ENCODE assay signal across 8 cellular contexts in the genomic region with DNA sequence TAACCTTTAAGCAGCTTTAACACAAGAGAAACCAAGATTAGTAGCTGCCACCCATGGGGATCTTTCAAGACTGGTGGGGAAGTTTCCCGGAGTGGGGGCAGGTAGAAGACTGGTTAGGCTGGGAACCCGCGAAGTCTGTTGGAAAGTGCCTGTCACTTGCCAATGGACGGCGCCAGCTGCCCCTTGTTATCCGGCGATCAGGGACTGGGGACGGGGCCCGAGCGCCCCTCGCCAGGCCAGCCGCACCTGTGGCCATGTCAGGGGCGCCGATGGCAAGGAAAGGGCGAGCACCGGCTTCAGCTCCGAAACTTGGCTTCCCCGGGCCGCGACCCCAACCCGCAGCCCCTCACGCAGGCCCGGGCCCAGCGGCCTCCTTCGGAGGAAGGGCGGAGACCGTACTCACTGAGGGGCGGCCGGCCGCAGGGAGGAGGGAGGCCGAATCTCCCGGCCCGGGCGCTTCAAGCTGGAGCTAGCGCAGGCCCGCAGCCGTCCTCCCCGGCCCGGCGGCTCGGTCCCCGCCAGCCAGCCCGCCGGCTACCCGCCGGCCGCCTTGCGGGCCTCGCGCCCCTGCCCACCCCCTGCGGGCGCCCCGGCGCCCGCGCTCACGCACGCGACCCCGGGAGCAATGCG. TPM values are rescaled to one million over a fixed set of nuclear protein-coding genes. Genes with fewer than 3 reads are reported as not detected.
A peak's percentile ranks its signal among the peaks of the same experiment; 100 is the strongest.
DNase-seq lines count a peak whose midpoint lies in the region; ATAC-seq, FAIRE-seq and TF ChIP-seq lines count a peak whose summit lies in the region.

No MANE protein-coding gene starts in this region.

- H3K27me3 ChIP-seq in SK-N-SH (ENCODE audit: insufficient read depth) (no peaks in the 10 kb centered on the region), K562 (ENCODE audit: control insufficient read depth in 2 of 2, insufficient read depth in 2 of 2, low read length in 2 of 2) (no peaks in the 10 kb centered on the region), iPS-15b (ENCODE audit: control insufficient read depth, insufficient read depth, low read length) (no peaks in the 10 kb centered on the region), skeletal muscle satellite cell (ENCODE audit: control insufficient read depth, insufficient read depth, low read length) (no peaks in the 10 kb centered on the region)

- H3K9me1 ChIP-seq in K562 (ENCODE audit: control insufficient read depth, insufficient read depth, low read length): no peaks in the 10 kb centered on the region

- CTCF ChIA-PET in SK-N-SH (lab: Yijun Ruan, JAX): interaction anchor here (0.7 to 0.8 kb wide), 2 partner anchors 29 to 176 kb away, joined by 3 read pairs; no protein-coding TSS in a partner anchor
- CTCF ChIA-PET in K562 (lab: Yijun Ruan, JAX; ENCODE audit: low intra/inter-chr PET ratio): no interaction called here

- TF ChIP-seq POLR2A in K562 (conservative IDR thresholded peaks at IDR 0.05): no peak

- H3K36me3 ChIP-seq in SK-N-SH (replicated peaks in 1 of 2; ENCODE audit: control insufficient read depth in 1 of 2, insufficient read depth in 2 of 2, low read length in 1 of 2) (peaks cover 22 to 38% of the 10 kb centered on the region in 2 experiments), K562 (ENCODE audit: control insufficient read depth, insufficient read depth, low read length) (peaks cover 39% of the 10 kb centered on the region), iPS-15b (ENCODE audit: control insufficient read depth, insufficient read depth, low read length) (no peaks in the 10 kb centered on the region), skeletal muscle satellite cell (ENCODE audit: insufficient read depth, low read length) (peaks cover 19% of the 10 kb centered on the region)

- peak overlapping the region; percentile 60 to 88; a peak in 3 of 4 replicates for H3K27ac ChIP-seq in SK-N-SH (ENCODE audit: low read depth in 2 of 2, low read length in 1 of 2)
- peak overlapping the region; percentile 95 for H3K27ac ChIP-seq in K562 (ENCODE audit: extremely low read depth, low read depth, low read length)

- FAIRE-seq in K562 (lab: Jason Lieb, UNC): no peak

- peak; percentile 40 for DNase-seq in NCI-H82 (lab: John Stamatoyannopoulos, UW)
- DNase-seq in NCI-H82 treated with DMSO at 0.1 percent for 48 hours (lab: John Stamatoyannopoulos, UW; ENCODE audit: unreplicated experiment): no peak
- peak; percentile 84 for DNase-seq in SK-N-SH
- DNase-seq in K562 (ENCODE audit: extremely low read depth in 1 of 4, low spot score in 3 of 4): peak in 3 of 4 experiments; percentile 27 to 43 (median 30)

- no peaks in the 10 kb centered on the region for H3K9me2 ChIP-seq in SK-N-SH

- H3K9me3 ChIP-seq in SK-N-SH (no peaks in the 10 kb centered on the region), K562 (replicated peaks; ENCODE audit: control insufficient read depth, insufficient read depth, low read depth, low read length) (no peaks in the 10 kb centered on the region), iPS-15b (ENCODE audit: control insufficient read depth, insufficient read depth, low read length) (no peaks in the 10 kb centered on the region), skeletal muscle satellite cell (replicated peaks; ENCODE audit: low read length) (no peaks in the 10 kb centered on the region)

- POLR2A ChIA-PET in SK-N-SH (lab: Yijun Ruan, JAX): interaction anchor here (0.9 to 1.0 kb wide), 2 partner anchors 90 to 112 kb away, joined by 3 to 4 read pairs; partner anchors contain the start of gene DRG1
- POLR2A ChIA-PET in K562 (lab: Yijun Ruan, JAX): interaction anchor here (0.7 kb wide), 1 partner anchor 32 kb away, joined by 3 read pairs; no protein-coding TSS in a partner anchor

- peak; percentile 10 for ATAC-seq in HG02885 (IDR thresholded peaks at IDR 0.05; ENCODE audit: poor library complexity, unreplicated experiment)
- ATAC-seq in K562: peak; percentile 52
- ATAC-seq in GM18873 (IDR thresholded peaks at IDR 0.05; ENCODE audit: low FRiP score, unreplicated experiment): no peak

- TF ChIP-seq RAD21 in SK-N-SH (IDR thresholded peaks at IDR 0.05; ENCODE audit: low read length) (no peak), K562 (CRISPR knock-in tag; conservative IDR thresholded peaks at IDR 0.05 in 1 of 2, IDR thresholded peaks at IDR 0.05 in 1 of 2) (no peak)

- H3K9ac ChIP-seq in SK-N-SH (peak overlapping the region; percentile 84), K562 (ENCODE audit: insufficient read depth in 1 of 2, low read depth in 2 of 2, low read length in 2 of 2) (peak overlapping the region; percentile 97 to 98), iPS-15b (ENCODE audit: low read depth, low read length) (peak overlapping the region; percentile 66), skeletal muscle satellite cell (ENCODE audit: low read depth, low read length) (peak overlapping the region; percentile 97)

- intact Hi-C loops in K562 (cut with micrococcal nuclease): no loop called here

- no peak for TF ChIP-seq CTCF in SK-N-SH (IDR thresholded peaks at IDR 0.05)
- TF ChIP-seq CTCF in K562 (IDR thresholded peaks at IDR 0.05 in 2 of 3, conservative IDR thresholded peaks at IDR 0.05 in 1 of 3; ENCODE audit: insufficient read depth in 2 of 3, low read depth in 1 of 3, low read length in 3 of 3): no peak

- in situ Hi-C loops in K562 (cut with MboI): no loop called here

- BruUV-seq in K562 (replicated peaks; lab: Mats Ljungman, UMichigan): no TSS peak

- H2AFZ ChIP-seq in SK-N-SH (ENCODE audit: low read depth): no peak overlapping the region; the same call in none of the 2 replicates
- peak overlapping the region; percentile 72 for H2AFZ ChIP-seq in K562 (ENCODE audit: low read depth, low read length)

- H3K4me2 ChIP-seq in SK-N-SH (peak overlapping the region; percentile 95), K562 (ENCODE audit: insufficient read depth, low read length) (peak overlapping the region; percentile 95), skeletal muscle satellite cell (ENCODE audit: low read length) (peak overlapping the region; percentile 85)

- no peaks in the 10 kb centered on the region for H4K20me1 ChIP-seq in SK-N-SH (ENCODE audit: insufficient read depth)
- H4K20me1 ChIP-seq in K562 (replicated peaks; ENCODE audit: control insufficient read depth, insufficient read depth, low read length): no peaks in the 10 kb centered on the region

- WGBS in SK-N-SH (ENCODE audit: low lambda C conversion rate): 2% methylated on average over 18 of the region's 61 CpGs
- WGBS in K562 (ENCODE audit: insufficient coverage, low coverage, missing lambda C conversion rate): 2% methylated on average over 7 of the region's 61 CpGs

- H3K4me3 ChIP-seq in SK-N-SH (ENCODE audit: low read depth in 2 of 2, low read length in 1 of 2): peak overlapping the region; percentile 77 to 90
- peak overlapping the region; percentile 73 for H3K4me3 ChIP-seq in K562
- peak overlapping the region; percentile 67 for H3K4me3 ChIP-seq in iPS-15b (ENCODE audit: low read depth, low read length)
- peak overlapping the region; percentile 94 for H3K4me3 ChIP-seq in skeletal muscle satellite cell (ENCODE audit: low read length)

- TF ChIP-seq EP300 in SK-N-SH (IDR thresholded peaks at IDR 0.05; ENCODE audit: borderline replicate concordance in 1 of 2, low read depth in 1 of 2, low read length in 1 of 2) (no peak), K562 (IDR thresholded peaks at IDR 0.05; ENCODE audit: low read length) (no peak)

- peaks cover 8% of the 10 kb centered on the region for H3F3A ChIP-seq in SK-N-SH (replicated peaks; ENCODE audit: insufficient read depth)

- H3K79me2 ChIP-seq in SK-N-SH (ENCODE audit: insufficient read depth): peaks cover 66% of the 10 kb centered on the region
- peaks cover 58% of the 10 kb centered on the region for H3K79me2 ChIP-seq in K562 (ENCODE audit: control insufficient read depth, insufficient read depth, low read length)

- H3K4me1 ChIP-seq in SK-N-SH (ENCODE audit: control insufficient read depth in 1 of 2, insufficient read depth in 2 of 2, low read depth in 1 of 2, low read length in 1 of 2) (peaks cover 6 to 8% of the 10 kb centered on the region in 2 experiments; a peak in 3 of 4 replicates), K562 (replicated peaks in 1 of 2; ENCODE audit: control insufficient read depth in 2 of 2, insufficient read depth in 2 of 2, low read length in 2 of 2) (peaks cover 13 to 21% of the 10 kb centered on the region in 2 experiments; a peak in 4 of 5 replicates), iPS-15b (ENCODE audit: control insufficient read depth, insufficient read depth, low read length) (peaks cover 9% of the 10 kb centered on the region), skeletal muscle satellite cell (ENCODE audit: control insufficient read depth, insufficient read depth, low read length) (peaks cover 19% of the 10 kb centered on the region)

RNA-seq across cellular contexts. Expression of gene EIF4ENIF1, which starts 0.5 kb away (rescaled TPM):
- polyA plus RNA-seq in SK-N-SH (2012; rRNA removed) (18.4 and 39.9 TPM in 2 replicates), K562 (2011; rRNA removed) (15.5 and 15.8 TPM in 2 replicates), K562 (2014; fragmentation: Illumina TruSeq; extraction: Trizol) (15.6 and 24.9 TPM in 2 replicates), K562 (2014; fragmentation: Nextera tagmentation; extraction: Ambion mirVana) (1 to 10 TPM; 2.5 to 4.1 TPM), K562 (2014; rRNA removed) (16.6 and 22.4 TPM in 2 replicates)
- 14.0 and 14.2 TPM in 2 replicates for polyA plus RNA-seq in SK-N-SH (2012; cell fraction: cytosol; rRNA removed)
- 36.3 and 61.6 TPM in 2 replicates for polyA plus RNA-seq in SK-N-SH (2012; cell fraction: nucleus; rRNA removed)
- 33.5 and 38.4 TPM in 2 replicates for total RNA-seq in K562 (2011; cell fraction: chromatin; rRNA removed; ENCODE audit: low replicate concordance)
- 22.0 and 24.6 TPM in 2 replicates for total RNA-seq in K562 (2011; cell fraction: nucleolus; rRNA removed)
- 22.9 and 24.7 TPM in 2 replicates for total RNA-seq in K562 (2011; cell fraction: nucleoplasm; rRNA removed)
- total RNA-seq in K562 (2014; rRNA removed) (8.1 and 11.7 TPM in 2 replicates), K562 (2014; rRNA removed; fragmentation: Illumina TruSeq; extraction: Trizol) (11.3 and 11.7 TPM in 2 replicates), K562 (2015; rRNA removed; fragmentation: Illumina TruSeq; extraction: Trizol) (16.0 and 17.1 TPM in 2 replicates), K562 (2021) (15.9 and 17.5 TPM in 2 replicates)
- polyA plus RNA-seq in K562 (2011; cell fraction: cytosol; rRNA removed): 11.5 and 12.9 TPM in 2 replicates
- polyA plus RNA-seq in K562 (2011; cell fraction: nucleus; rRNA removed): 21.7 and 29.2 TPM in 2 replicates
- 13.3 and 17.4 TPM in 2 replicates for polyA plus RNA-seq in K562 (2012)
- 16.8 and 20.4 TPM in 2 replicates for polyA minus RNA-seq in K562 (2011; rRNA and poly(A)+ RNA removed)
- polyA minus RNA-seq in K562 (2011; cell fraction: cytosol; rRNA and poly(A)+ RNA removed): 9.7 and 12.4 TPM in 2 replicates
- 7.7 and 14.7 TPM in 2 replicates for polyA minus RNA-seq in K562 (2011; cell fraction: nucleus; rRNA and poly(A)+ RNA removed)
- total RNA-seq in skeletal muscle satellite cell (2012; rRNA removed): 9.4 and 11.4 TPM in 2 replicates

RNA-seq across cellular contexts. Expression of gene SFI1, which starts 7.2 kb away (rescaled TPM):
- polyA plus RNA-seq in SK-N-SH (2012; rRNA removed) (20.6 and 24.7 TPM in 2 replicates), K562 (2011; rRNA removed) (15.0 and 18.7 TPM in 2 replicates), K562 (2014; fragmentation: Illumina TruSeq; extraction: Trizol) (11.8 and 16.0 TPM in 2 replicates), K562 (2014; fragmentation: Nextera tagmentation; extraction: Ambion mirVana) (1 to 10 TPM; 3.0 to 4.3 TPM), K562 (2014; rRNA removed) (23.1 and 25.6 TPM in 2 replicates)
- 4.8 and 7.1 TPM in 2 replicates for polyA plus RNA-seq in SK-N-SH (2012; cell fraction: cytosol; rRNA removed)
- polyA plus RNA-seq in SK-N-SH (2012; cell fraction: nucleus; rRNA removed): 178 and 208 TPM in 2 replicates
- 245 and 354 TPM in 2 replicates for total RNA-seq in K562 (2011; cell fraction: chromatin; rRNA removed; ENCODE audit: low replicate concordance)
- total RNA-seq in K562 (2011; cell fraction: nucleolus; rRNA removed): 166 and 190 TPM in 2 replicates
- total RNA-seq in K562 (2011; cell fraction: nucleoplasm; rRNA removed): 184 and 220 TPM in 2 replicates
- total RNA-seq in K562 (2014; rRNA removed) (14.1 and 21.3 TPM in 2 replicates), K562 (2014; rRNA removed; fragmentation: Illumina TruSeq; extraction: Trizol) (8.2 and 10.5 TPM in 2 replicates), K562 (2015; rRNA removed; fragmentation: Illumina TruSeq; extraction: Trizol) (8.8 and 10.4 TPM in 2 replicates), K562 (2021) (24.0 and 24.2 TPM in 2 replicates)
- polyA plus RNA-seq in K562 (2011; cell fraction: cytosol; rRNA removed): 8.8 TPM in 2 replicates
- 119 and 144 TPM in 2 replicates for polyA plus RNA-seq in K562 (2011; cell fraction: nucleus; rRNA removed)
- polyA plus RNA-seq in K562 (2012): 14.6 and 28.2 TPM in 2 replicates
- 31.3 and 39.8 TPM in 2 replicates for polyA minus RNA-seq in K562 (2011; rRNA and poly(A)+ RNA removed)
- polyA minus RNA-seq in K562 (2011; cell fraction: cytosol; rRNA and poly(A)+ RNA removed): 13.7 and 14.1 TPM in 2 replicates
- polyA minus RNA-seq in K562 (2011; cell fraction: nucleus; rRNA and poly(A)+ RNA removed): 46.7 and 73.1 TPM in 2 replicates
- 12.7 and 13.1 TPM in 2 replicates for total RNA-seq in skeletal muscle satellite cell (2012; rRNA removed)
